28 cellular contexts compared by ENCODE assay signal in the genomic region with DNA sequence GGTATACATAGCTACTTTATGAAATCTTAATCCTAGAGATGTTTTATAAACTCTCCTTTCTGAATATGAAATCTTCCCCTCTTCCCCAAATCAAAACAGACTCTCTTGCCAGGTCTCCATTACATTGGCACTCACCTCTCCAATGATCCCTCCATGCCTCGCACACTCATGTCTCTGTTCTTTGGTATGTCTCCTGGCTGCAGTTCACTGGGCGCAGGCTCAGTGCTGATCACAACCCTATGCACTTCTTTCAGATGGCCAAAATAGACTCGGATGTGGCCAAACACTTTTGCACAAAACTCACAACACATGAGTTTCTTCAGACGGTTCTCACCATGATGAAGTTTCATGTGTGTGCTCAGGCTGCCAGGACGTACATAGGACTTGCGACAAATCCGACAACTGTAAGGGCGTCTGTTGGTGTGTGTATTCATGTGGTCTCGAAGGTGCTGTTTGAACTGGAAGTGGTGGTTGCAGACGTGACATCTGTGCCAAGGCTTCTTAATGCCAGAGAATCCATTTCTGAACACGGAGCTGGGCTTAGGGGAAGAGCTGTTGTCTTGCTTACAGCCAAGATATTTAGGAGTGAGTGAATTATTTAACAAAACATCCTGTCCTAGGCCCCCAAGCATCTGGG.
"Had no signal": no experiment of that assay in that cellular context is flagged by ENCODE, and none has a peak within 500 bp of the region (broad histone marks: within the 10 kb centered on the region; RNA-seq: fewer than 3 reads in every experiment).

No MANE protein-coding gene starts in this region.

- ATAC-seq: T-helper 17 cell had no signal

- H3K4me1 Mint-ChIP-seq: activated B cell treated with CpG ODN at 0.5 μM for 24 hours; activated CD4-positive, alpha-beta memory T cell treated with anti-CD3 and anti-CD28 coated beads, Interleukin-2, amount 10 ng/mL, durations not matched to agents 7 days and 5 days; T-helper 17 cell had no signal

- H3K27me3 Mint-ChIP-seq: activated B cell treated with CpG ODN at 0.5 μM for 24 hours; activated CD4-positive, alpha-beta memory T cell treated with anti-CD3 and anti-CD28 coated beads, Interleukin-2, amount 10 ng/mL, durations not matched to agents 7 days and 5 days; activated naive CD8-positive, alpha-beta T cell; activated T-cell treated with anti-CD3 and anti-CD28 coated beads, Interleukin-2, amount 50 U/mL, for 24 hours; T-helper 17 cell had no signal

- H3K27me3 ChIP-seq: adrenal gland, MG63 had no signal

- H3K4me3 ChIP-seq: adrenal gland, MG63 had no signal

- H3K27ac Mint-ChIP-seq: activated B cell treated with CpG ODN at 0.5 μM for 24 hours; activated CD4-positive, alpha-beta memory T cell treated with anti-CD3 and anti-CD28 coated beads, Interleukin-2, amount 10 ng/mL, durations not matched to agents 7 days and 5 days; activated naive CD8-positive, alpha-beta T cell; activated T-cell treated with anti-CD3 and anti-CD28 coated beads, Interleukin-2, amount 50 U/mL, for 24 hours; activated T-helper 1 cell treated with anti-CD3 and anti-CD28 coated beads, Interleukin-12 subunit alpha, Interleukin-12 subunit beta, Interleukin-2, Interleukin-4 antibody, amounts not matched to agents 30 ng/mL and 10 ng/mL and 1 ng/mL, durations not matched to agents 14 hours and 24 hours and 36 hours; T-helper 17 cell had no signal

- H3K36me3 ChIP-seq: adrenal gland, MG63 had no signal

- H3K4me3 Mint-ChIP-seq: activated B cell treated with CpG ODN at 0.5 μM for 24 hours; activated CD4-positive, alpha-beta memory T cell treated with anti-CD3 and anti-CD28 coated beads, Interleukin-2, amount 10 ng/mL, durations not matched to agents 7 days and 5 days; activated naive CD8-positive, alpha-beta T cell; activated T-cell treated with anti-CD3 and anti-CD28 coated beads, Interleukin-2, amount 50 U/mL, for 24 hours; activated T-helper 1 cell treated with anti-CD3 and anti-CD28 coated beads, Interleukin-12 subunit alpha, Interleukin-12 subunit beta, Interleukin-2, Interleukin-4 antibody, amounts not matched to agents 30 ng/mL and 10 ng/mL and 1 ng/mL, durations not matched to agents 14 hours and 24 hours and 36 hours; T-helper 17 cell had no signal

- H3K9me3 Mint-ChIP-seq: activated B cell treated with CpG ODN at 0.5 μM for 24 hours; activated CD4-positive, alpha-beta memory T cell treated with anti-CD3 and anti-CD28 coated beads, Interleukin-2, amount 10 ng/mL, durations not matched to agents 7 days and 5 days; activated T-cell treated with anti-CD3 and anti-CD28 coated beads, Interleukin-2, amount 50 U/mL, for 24 hours; activated T-helper 1 cell treated with anti-CD3 and anti-CD28 coated beads, Interleukin-12 subunit alpha, Interleukin-12 subunit beta, Interleukin-2, Interleukin-4 antibody, amounts not matched to agents 30 ng/mL and 10 ng/mL and 1 ng/mL, durations not matched to agents 14 hours and 24 hours and 36 hours had no signal

- DNase-seq: activated B cell treated with CpG ODN at 0.5 μM for 24 hours; activated CD4-positive, alpha-beta memory T cell treated with anti-CD3 and anti-CD28 coated beads, Interleukin-2, amount 10 ng/mL, durations not matched to agents 7 days and 5 days; activated CD4-positive, alpha-beta T cell treated with anti-CD3 and anti-CD28 coated beads for 1 hour; activated CD4-positive, alpha-beta T cell treated with anti-CD3 and anti-CD28 coated beads, Interleukin-2, amount 50 U/mL, for 1 hour; activated CD8-positive, alpha-beta memory T cell treated with anti-CD3 and anti-CD28 coated beads, Interleukin-2, amount 50 U/mL, for 48 hours; activated effector memory CD4-positive, alpha-beta T cell treated with Interleukin-2 at 50 U/mL for 16 hours; activated naive CD4-positive, alpha-beta T cell; activated T-cell treated with anti-CD3 and anti-CD28 coated beads, Interleukin-2, amount 50 U/mL, for 24 hours; adrenal gland; anterior cingulate cortex; caudate nucleus; IMR-90; KG1; MG63; MV-4-11; NCI-H1105; NCI-H1436; NCI-H1694 treated with DMSO at 0.1 percent for 48 hours; NCI-H2029 treated with DMSO at 0.1 percent for 48 hours; NCI-H345; NCI-H510A; NCI-H526 treated with DMSO at 0.1 percent for 48 hours; NCI-H82; SIG-M5; T-helper 17 cell; T-helper 9 cell had no signal
